In genomic region chr17:29458066-29458465, GRCh38 we compare ENCODE assay signal across 16 cellular contexts.
DNase-seq lines count a peak whose midpoint lies in the region; ATAC-seq and TF ChIP-seq lines count a peak whose summit lies in the region.
"Had no signal": no experiment of that assay in that cellular context is flagged by ENCODE, and none has a peak within 500 bp of the region (broad histone marks: within the 10 kb centered on the region; RNA-seq: fewer than 3 reads in every experiment).

No MANE protein-coding gene starts in this region.

- DNase-seq in HCEC 1CT (peak; percentile 20), fibroblast of peridontal ligament (ENCODE audit: extremely low read depth) (peak; percentile 45), PC-3 (no peak), PC-9 (no peak), NCI-H1436 treated with DMSO at 0.1 percent for 48 hours (lab: John Stamatoyannopoulos, UW) (no peak)
- no peak for DNase-seq in central memory CD8-positive, alpha-beta T cell (ENCODE audit: low spot score in 2 of 2)
- no peak for DNase-seq in stimulated activated naive B cell treated with anti-CD40 and anti-IgM and Interleukin-4, amounts not matched to agents 10 μg/mL and 1 μg/mL and 100 μg/mL, for 72 hours
- DNase-seq: ACHN; C1 segment of cervical spinal cord; Calu3; CD4-positive, alpha-beta T cell; DMS 273 treated with DMSO at 0.1 percent for 48 hours; DMS79; H7 had no signal

- H3K27ac ChIP-seq in PC-3 (ENCODE audit: low read length) = no peak overlapping the region
- H3K27ac ChIP-seq in PC-9 = no peak overlapping the region

- POLR2A ChIA-PET in PC-3 (lab: Charles Lee; ENCODE audit: unreplicated experiment) = no interaction called here
- POLR2A ChIA-PET in PC-9 (lab: Charles Lee; ENCODE audit: unreplicated experiment) = no interaction called here

- no peaks in the 10 kb centered on the region for H3K9me3 Mint-ChIP-seq in central memory CD8-positive, alpha-beta T cell
- H3K9me3 Mint-ChIP-seq in stimulated activated naive B cell treated with anti-CD40 and anti-IgM and Interleukin-4, amounts not matched to agents 10 μg/mL and 1 μg/mL and 100 μg/mL, for 72 hours = no peaks in the 10 kb centered on the region
- H3K9me3 Mint-ChIP-seq: CD4-positive, alpha-beta T cell had no signal

- H3K4me3 Mint-ChIP-seq in central memory CD8-positive, alpha-beta T cell = no peak overlapping the region
- no peak overlapping the region for H3K4me3 Mint-ChIP-seq in stimulated activated naive B cell treated with anti-CD40 and anti-IgM and Interleukin-4, amounts not matched to agents 10 μg/mL and 1 μg/mL and 100 μg/mL, for 72 hours
- H3K4me3 Mint-ChIP-seq: B cell; CD4-positive, alpha-beta T cell had no signal

- no peak overlapping the region for H2AFZ ChIP-seq in PC-3 (ENCODE audit: low read length)
- H2AFZ ChIP-seq in PC-9 = no peak overlapping the region

- H3F3A ChIP-seq in PC-3 (ENCODE audit: low read length, unreplicated experiment) (no peaks in the 10 kb centered on the region), PC-9 (ENCODE audit: insufficient read depth, low read depth) (peaks cover 9% of the 10 kb centered on the region; the same call in 1 of the 2 replicates)

- peak overlapping the region; percentile 16 for H3K27ac Mint-ChIP-seq in central memory CD8-positive, alpha-beta T cell (ENCODE audit: low read depth)
- no peak overlapping the region for H3K27ac Mint-ChIP-seq in stimulated activated naive B cell treated with anti-CD40 and anti-IgM and Interleukin-4, amounts not matched to agents 10 μg/mL and 1 μg/mL and 100 μg/mL, for 72 hours
- H3K27ac Mint-ChIP-seq: B cell; CD4-positive, alpha-beta T cell had no signal

- no peaks in the 10 kb centered on the region for H3K9me2 ChIP-seq in PC-3 (replicated peaks; ENCODE audit: low read length)
- H3K9me2 ChIP-seq in PC-9 (ENCODE audit: insufficient read depth) = no peaks in the 10 kb centered on the region

- H3K36me3 Mint-ChIP-seq in central memory CD8-positive, alpha-beta T cell (ENCODE audit: insufficient read depth) = peaks cover 27% of the 10 kb centered on the region
- H3K36me3 Mint-ChIP-seq in stimulated activated naive B cell treated with anti-CD40 and anti-IgM and Interleukin-4, amounts not matched to agents 10 μg/mL and 1 μg/mL and 100 μg/mL, for 72 hours = peaks cover 38 to 44% of the 10 kb centered on the region in 2 donors

- H3K4me1 ChIP-seq in PC-3 (ENCODE audit: insufficient read depth, low read length) (no peaks in the 10 kb centered on the region), PC-9 (replicated peaks; ENCODE audit: insufficient read depth) (no peaks in the 10 kb centered on the region)

- no peak for TF ChIP-seq CTCF in PC-3 (conservative IDR thresholded peaks at IDR 0.05; ENCODE audit: low read depth, low read length)
- no peak for TF ChIP-seq CTCF in PC-9 (conservative IDR thresholded peaks at IDR 0.05)

- H3K27me3 Mint-ChIP-seq in central memory CD8-positive, alpha-beta T cell = no peaks in the 10 kb centered on the region
- H3K27me3 Mint-ChIP-seq in stimulated activated naive B cell treated with anti-CD40 and anti-IgM and Interleukin-4, amounts not matched to agents 10 μg/mL and 1 μg/mL and 100 μg/mL, for 72 hours = no peaks in the 10 kb centered on the region
- H3K27me3 Mint-ChIP-seq: B cell; CD4-positive, alpha-beta T cell had no signal

- H3K4me3 ChIP-seq in PC-3 (ENCODE audit: low read length) (no peak overlapping the region), PC-9 (no peak overlapping the region)

- BruUV-seq in PC-3 (replicated peaks; lab: Mats Ljungman, UMichigan) (no TSS peak), PC-9 (replicated peaks; lab: Mats Ljungman, UMichigan) (no TSS peak)

- H4K20me1 ChIP-seq in PC-3 (ENCODE audit: low read length) = no peaks in the 10 kb centered on the region
- peaks cover 29% of the 10 kb centered on the region for H4K20me1 ChIP-seq in PC-9 (ENCODE audit: insufficient read depth)

- H3K79me2 ChIP-seq in PC-3 (ENCODE audit: low read length) (0 out of 2 replicates have a peak, but pooled peaks cover 10% of the 10 kb centered on the region), PC-9 (ENCODE audit: low read depth) (peaks cover 40% of the 10 kb centered on the region)

- H3K4me2 ChIP-seq in PC-3 (ENCODE audit: low read length) (no peak overlapping the region), PC-9 (no peak overlapping the region)

- H3K4me1 Mint-ChIP-seq in central memory CD8-positive, alpha-beta T cell = peaks cover 39% of the 10 kb centered on the region
- peaks cover 14 to 45% of the 10 kb centered on the region in 2 donors for H3K4me1 Mint-ChIP-seq in stimulated activated naive B cell treated with anti-CD40 and anti-IgM and Interleukin-4, amounts not matched to agents 10 μg/mL and 1 μg/mL and 100 μg/mL, for 72 hours

- CTCF ChIA-PET in PC-3 (lab: Charles Lee) (no interaction called here), PC-9 (lab: Charles Lee) (no interaction called here)

- no peak overlapping the region for H3K9ac ChIP-seq in PC-3 (ENCODE audit: low read length)

- intact Hi-C loops in PC-3 (cut with micrococcal nuclease) = no loop called here
- intact Hi-C loops in PC-9 (cut with micrococcal nuclease; ENCODE audit: unreplicated experiment) = no loop called here

- no peaks in the 10 kb centered on the region for H3K9me3 ChIP-seq in PC-3 (ENCODE audit: low read length)
- no peaks in the 10 kb centered on the region for H3K9me3 ChIP-seq in PC-9 (ENCODE audit: insufficient read depth, low read depth)

- H3K36me3 ChIP-seq in PC-3 (ENCODE audit: low read depth, low read length) (no peaks in the 10 kb centered on the region), PC-9 (ENCODE audit: low read depth) (no peaks in the 10 kb centered on the region)

- no peak for ATAC-seq in central memory CD8-positive, alpha-beta T cell (replicated peaks; ENCODE audit: extremely low read depth, poor library complexity, severe bottlenecking)
- ATAC-seq in stimulated activated naive B cell treated with anti-CD40 and anti-IgM and Interleukin-4, amounts not matched to agents 10 μg/mL and 1 μg/mL and 100 μg/mL, for 72 hours (replicated peaks) = no peak
- ATAC-seq in PC-3 = no peak
- ATAC-seq: HepG2 had no signal

- no peaks in the 10 kb centered on the region for H3K27me3 ChIP-seq in PC-3 (ENCODE audit: low read length)
- H3K27me3 ChIP-seq in PC-9 (ENCODE audit: insufficient read depth, low read depth) = no peaks in the 10 kb centered on the region

Comparison
In these comparisons a context has a peak if more than half of its experiments do, and no peak if none do; other contexts are left out.
1. DNase-seq: peak in HCEC 1CT (single experiment) and fibroblast of peridontal ligament (single experiment); none in central memory CD8-positive, alpha-beta T cell (0 of 2), stimulated activated naive B cell treated with anti-CD40 and anti-IgM and Interleukin-4, amounts not matched to agents 10 μg/mL and 1 μg/mL and 100 μg/mL, for 72 hours (single experiment), PC-3 (single experiment), PC-9 (0 of 2) and NCI-H1436 treated with DMSO at 0.1 percent for 48 hours (single experiment).